9 cellular contexts compared by ENCODE assay signal in genomic region chr14:77000340-77001235, GRCh38. TPM values are rescaled to one million over a fixed set of nuclear protein-coding genes. Genes with fewer than 3 reads are reported as not detected.
DNase-seq lines count a peak whose midpoint lies in the region; ATAC-seq and TF ChIP-seq lines count a peak whose summit lies in the region.
"Had no signal": no experiment of that assay in that cellular context is flagged by ENCODE, and none has a peak within 500 bp of the region (broad histone marks: within the 10 kb centered on the region; RNA-seq: fewer than 3 reads in every experiment).

No MANE protein-coding gene starts in this region.

- no peaks in the 10 kb centered on the region for H3K36me3 ChIP-seq in tibial nerve
- H3K36me3 ChIP-seq: adrenal gland had no signal

- H3K4me3 ChIP-seq in tibial nerve = peak overlapping the region in 2 of 4 donors; percentile 4 to 24
- H3K4me3 ChIP-seq: adrenal gland had no signal

- TF ChIP-seq POLR2A in tibial nerve (IDR thresholded peaks at IDR 0.05) = no peak

- H3K27ac ChIP-seq in tibial nerve = peak overlapping the region in 1 of 4 donors; percentile 18

- H3K27ac Mint-ChIP-seq in chondrocyte (ENCODE audit: unreplicated experiment) = peak overlapping the region; percentile 70
- H3K27ac Mint-ChIP-seq in effector memory CD8-positive, alpha-beta T cell = peak overlapping the region in 1 of 2 donors; percentile 4

- no peak for TF ChIP-seq EP300 in tibial nerve (IDR thresholded peaks at IDR 0.05)

- H3K9me3 Mint-ChIP-seq in chondrocyte (ENCODE audit: low read depth) = no peaks in the 10 kb centered on the region
- H3K9me3 Mint-ChIP-seq in effector memory CD8-positive, alpha-beta T cell = no peaks in the 10 kb centered on the region

- TF ChIP-seq CTCF in chondrocyte (IDR thresholded peaks at IDR 0.05) (no peak), tibial nerve (IDR thresholded peaks at IDR 0.05) (no peak)

- DNase-seq in Ammon's horn (ENCODE audit: low spot score) (peak; percentile 62), NCI-H2227 (lab: John Stamatoyannopoulos, UW; ENCODE audit: unreplicated experiment) (peak; percentile 77), chondrocyte (ENCODE audit: low spot score) (no peak), myocyte (ENCODE audit: low read depth) (peak; percentile 83), tibial nerve (ENCODE audit: low spot score in 2 of 2) (no peak)
- no peak for DNase-seq in effector memory CD8-positive, alpha-beta T cell

- peaks cover 0 to 19% (median 6%) of the 10 kb centered on the region in 4 donors for H3K4me1 ChIP-seq in tibial nerve

- peak; percentile 60 for ATAC-seq in GM19395 (IDR thresholded peaks at IDR 0.05; ENCODE audit: unreplicated experiment)
- ATAC-seq in GM18520 (IDR thresholded peaks at IDR 0.05; ENCODE audit: unreplicated experiment) = no peak
- ATAC-seq in effector memory CD8-positive, alpha-beta T cell (replicated peaks) = no peak

- H3K4me3 Mint-ChIP-seq in chondrocyte (ENCODE audit: unreplicated experiment) = peak overlapping the region; percentile 2
- H3K4me3 Mint-ChIP-seq in effector memory CD8-positive, alpha-beta T cell = no peak overlapping the region

- no peaks in the 10 kb centered on the region for H3K27me3 ChIP-seq in tibial nerve
- H3K27me3 ChIP-seq: adrenal gland had no signal

- WGBS in tibial nerve, 2 donors = 40 to 43% methylated on average over 31 of the region's 31 CpGs

- no peaks in the 10 kb centered on the region for H3K36me3 Mint-ChIP-seq in chondrocyte (ENCODE audit: low read depth)
- no peaks in the 10 kb centered on the region for H3K36me3 Mint-ChIP-seq in effector memory CD8-positive, alpha-beta T cell (ENCODE audit: insufficient read depth)

- no peaks in the 10 kb centered on the region for H3K9me3 ChIP-seq in tibial nerve
- H3K9me3 ChIP-seq: adrenal gland had no signal

- H3K4me1 Mint-ChIP-seq in chondrocyte (ENCODE audit: low read depth) = peaks cover 12% of the 10 kb centered on the region
- H3K4me1 Mint-ChIP-seq in effector memory CD8-positive, alpha-beta T cell (ENCODE audit: low read depth in 2 of 2) = peaks cover 0 to 8% of the 10 kb centered on the region in 2 donors

- H3K27me3 Mint-ChIP-seq in chondrocyte (ENCODE audit: low read depth) = no peaks in the 10 kb centered on the region
- peaks cover 0 to 9% of the 10 kb centered on the region in 2 donors for H3K27me3 Mint-ChIP-seq in effector memory CD8-positive, alpha-beta T cell

RNA-seq across cellular contexts. Expression of gene IRF2BPL, which starts 27.9 kb away (rescaled TPM):
- 56.0 to 61.9 TPM (median 56.7 TPM) in 3 replicates for total RNA-seq in chondrocyte
- total RNA-seq in myocyte = 78.2 and 114 TPM in 2 replicates
- polyA plus RNA-seq in myocyte (2012) = 43.7 TPM
- 10 to 100 TPM; 52.4 to 69.2 (median 60.7) TPM for total RNA-seq in tibial nerve

Comparison
In these comparisons a context has a peak if more than half of its experiments do, and no peak if none do; other contexts are left out.
1. DNase-seq: peak in Ammon's horn (single experiment), NCI-H2227 (single experiment) and myocyte (single experiment); none in chondrocyte (single experiment), effector memory CD8-positive, alpha-beta T cell (0 of 3) and tibial nerve (0 of 2).